ENCODE assay signal across 1 cellular context in genomic region chr20:49980140-49981008, GRCh38.
TF ChIP-seq lines count a peak whose summit lies in the region.

No MANE protein-coding gene starts in this region.

TF ChIP-seq in K562, 482 proteins besides CTCF, POLR2A, EP300 and RAD21:
- TF ChIP-seq ZNF146 (CRISPR knock-in tag; IDR thresholded peaks at IDR 0.05; ENCODE audit: unreplicated experiment) (peak; percentile 59), ZNF512 (tag; IDR thresholded peaks at IDR 0.05) (no peak), THRB (CRISPR knock-in tag; conservative IDR thresholded peaks at IDR 0.05) (no peak)
